24 cellular contexts compared by ENCODE assay signal in genomic region chr22:44094751-44095302, GRCh38.
"Had no signal": no experiment of that assay in that cellular context is flagged by ENCODE, and none has a peak within 500 bp of the region (broad histone marks: within the 10 kb centered on the region; RNA-seq: fewer than 3 reads in every experiment).

No MANE protein-coding gene starts in this region.

- H3K27ac ChIP-seq: brain microvascular endothelial cell had no signal

- H3K27me3 ChIP-seq: brain microvascular endothelial cell had no signal

- ATAC-seq: activated CD8-positive, alpha-beta T cell treated with anti-CD3 and anti-CD28 coated beads, Interleukin-2, amount 10 ng/mL, durations not matched to agents 7 days and 5 days; activated naive CD4-positive, alpha-beta T cell treated with anti-CD3 and anti-CD28 coated beads, Interleukin-2, amount 50 U/mL, for 72 hours; activated naive CD8-positive, alpha-beta T cell treated with anti-CD3 and anti-CD28 coated beads, Interleukin-2, amount 50 U/mL, for 24 hours had no signal

- DNase-seq: activated CD4-positive, alpha-beta T cell treated with anti-CD3 and anti-CD28 coated beads for 48 hours; activated CD4-positive, alpha-beta T cell treated with anti-CD3 and anti-CD28 coated beads, Interleukin-2, amount 50 U/mL, for 4 hours; activated CD4-positive, CD25-positive, alpha-beta regulatory T cell treated with anti-CD3 and anti-CD28 coated beads, Interleukin-2, amount 50 U/mL, for 72 hours; activated CD8-positive, alpha-beta memory T cell treated with anti-CD3 and anti-CD28 coated beads, Interleukin-2, amount 50 U/mL, for 48 hours; activated CD8-positive, alpha-beta T cell treated with anti-CD3 and anti-CD28 coated beads, Interleukin-2, amount 10 ng/mL, durations not matched to agents 7 days and 5 days; activated effector memory CD4-positive, alpha-beta T cell treated with anti-CD3 and anti-CD28 coated beads, Interleukin-2, amount 50 U/mL, for 16 hours; activated naive CD4-positive, alpha-beta T cell treated with Interleukin-2 at 50 U/mL for 16 hours; activated naive CD8-positive, alpha-beta T cell treated with anti-CD3 and anti-CD28 coated beads, Interleukin-2, amount 50 U/mL, for 24 hours; activated T-cell treated with anti-CD3 and anti-CD28 coated beads, Interleukin-2, amount 50 U/mL, for 24 hours; amygdala; brain microvascular endothelial cell; cerebellar nuclear complex; Kasumi-1; KBM-7; NCI-H1048; NCI-H1417; NCI-H1930; NCI-H2171; NCI-H226; NCI-H526; NCI-H82; RPMI8226; SHP77 treated with DMSO at 0.1 percent for 48 hours had no signal
